ENCODE assay signal across 1 cellular context in genomic region chr3:49411550-49411967, GRCh38.
TF ChIP-seq lines count a peak whose summit lies in the region.

No MANE protein-coding gene starts in this region.

TF ChIP-seq in HepG2, 621 proteins besides CTCF, POLR2A, EP300 and RAD21 (continued from another document and continues in another):
- TF ChIP-seq, protein P1, sequence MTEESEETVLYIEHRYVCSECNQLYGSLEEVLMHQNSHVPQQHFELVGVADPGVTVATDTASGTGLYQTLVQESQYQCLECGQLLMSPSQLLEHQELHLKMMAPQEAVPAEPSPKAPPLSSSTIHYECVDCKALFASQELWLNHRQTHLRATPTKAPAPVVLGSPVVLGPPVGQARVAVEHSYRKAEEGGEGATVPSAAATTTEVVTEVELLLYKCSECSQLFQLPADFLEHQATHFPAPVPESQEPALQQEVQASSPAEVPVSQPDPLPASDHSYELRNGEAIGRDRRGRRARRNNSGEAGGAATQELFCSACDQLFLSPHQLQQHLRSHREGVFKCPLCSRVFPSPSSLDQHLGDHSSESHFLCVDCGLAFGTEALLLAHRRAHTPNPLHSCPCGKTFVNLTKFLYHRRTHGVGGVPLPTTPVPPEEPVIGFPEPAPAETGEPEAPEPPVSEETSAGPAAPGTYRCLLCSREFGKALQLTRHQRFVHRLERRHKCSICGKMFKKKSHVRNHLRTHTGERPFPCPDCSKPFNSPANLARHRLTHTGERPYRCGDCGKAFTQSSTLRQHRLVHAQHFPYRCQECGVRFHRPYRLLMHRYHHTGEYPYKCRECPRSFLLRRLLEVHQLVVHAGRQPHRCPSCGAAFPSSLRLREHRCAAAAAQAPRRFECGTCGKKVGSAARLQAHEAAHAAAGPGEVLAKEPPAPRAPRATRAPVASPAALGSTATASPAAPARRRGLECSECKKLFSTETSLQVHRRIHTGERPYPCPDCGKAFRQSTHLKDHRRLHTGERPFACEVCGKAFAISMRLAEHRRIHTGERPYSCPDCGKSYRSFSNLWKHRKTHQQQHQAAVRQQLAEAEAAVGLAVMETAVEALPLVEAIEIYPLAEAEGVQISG (CRISPR knock-in tag; IDR thresholded peaks at IDR 0.05): peak; percentile 16; the same call in 1 of the 2 replicates
- TF ChIP-seq NFE2L2 (IDR thresholded peaks at IDR 0.05; ENCODE audit: low read length): no peak
- TF ChIP-seq ZSCAN20 (CRISPR knock-in tag; IDR thresholded peaks at IDR 0.05; ENCODE audit: borderline replicate concordance): peak; percentile 30; the same call in 1 of the 2 replicates
- peak; percentile 74 for TF ChIP-seq ASH2L (IDR thresholded peaks at IDR 0.05; ENCODE audit: insufficient read length, low read depth, low read length)
- no peak for TF ChIP-seq ZNF660 (CRISPR knock-in tag; IDR thresholded peaks at IDR 0.05; ENCODE audit: borderline replicate concordance, low read depth)
- no peak for TF ChIP-seq ZNF143 (CRISPR knock-in tag; IDR thresholded peaks at IDR 0.05)
- no peak for TF ChIP-seq AKNA (CRISPR knock-in tag; IDR thresholded peaks at IDR 0.05; ENCODE audit: borderline replicate concordance)
- TF ChIP-seq HCFC1 (IDR thresholded peaks at IDR 0.05; ENCODE audit: low read depth, low read length): no peak
- 0 out of 2 replicates have a peak, but pooled peaks have one; percentile 45 for TF ChIP-seq ISX (CRISPR knock-in tag; conservative IDR thresholded peaks at IDR 0.05)
- TF ChIP-seq RFX3 (CRISPR knock-in tag; IDR thresholded peaks at IDR 0.05): no peak
- TF ChIP-seq PRPF4 (IDR thresholded peaks at IDR 0.05; ENCODE audit: low read depth, low read length, poor library complexity, severe bottlenecking): no peak
- TF ChIP-seq ZNF772 (CRISPR knock-in tag; IDR thresholded peaks at IDR 0.05): no peak
- TF ChIP-seq ZBTB20 (CRISPR knock-in tag; IDR thresholded peaks at IDR 0.05; ENCODE audit: borderline replicate concordance, low read depth): no peak
- TF ChIP-seq SKI (IDR thresholded peaks at IDR 0.05; ENCODE audit: partially characterized antibody): no peak
- TF ChIP-seq, protein P2, sequence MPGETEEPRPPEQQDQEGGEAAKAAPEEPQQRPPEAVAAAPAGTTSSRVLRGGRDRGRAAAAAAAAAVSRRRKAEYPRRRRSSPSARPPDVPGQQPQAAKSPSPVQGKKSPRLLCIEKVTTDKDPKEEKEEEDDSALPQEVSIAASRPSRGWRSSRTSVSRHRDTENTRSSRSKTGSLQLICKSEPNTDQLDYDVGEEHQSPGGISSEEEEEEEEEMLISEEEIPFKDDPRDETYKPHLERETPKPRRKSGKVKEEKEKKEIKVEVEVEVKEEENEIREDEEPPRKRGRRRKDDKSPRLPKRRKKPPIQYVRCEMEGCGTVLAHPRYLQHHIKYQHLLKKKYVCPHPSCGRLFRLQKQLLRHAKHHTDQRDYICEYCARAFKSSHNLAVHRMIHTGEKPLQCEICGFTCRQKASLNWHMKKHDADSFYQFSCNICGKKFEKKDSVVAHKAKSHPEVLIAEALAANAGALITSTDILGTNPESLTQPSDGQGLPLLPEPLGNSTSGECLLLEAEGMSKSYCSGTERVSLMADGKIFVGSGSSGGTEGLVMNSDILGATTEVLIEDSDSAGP (CRISPR knock-in tag; IDR thresholded peaks at IDR 0.05; ENCODE audit: borderline replicate concordance): no peak
- no peak for TF ChIP-seq ZNF7 (CRISPR knock-in tag; IDR thresholded peaks at IDR 0.05)
- no peak for TF ChIP-seq MBD4 (IDR thresholded peaks at IDR 0.05; ENCODE audit: borderline replicate concordance, low read length)
- TF ChIP-seq, protein P3, sequence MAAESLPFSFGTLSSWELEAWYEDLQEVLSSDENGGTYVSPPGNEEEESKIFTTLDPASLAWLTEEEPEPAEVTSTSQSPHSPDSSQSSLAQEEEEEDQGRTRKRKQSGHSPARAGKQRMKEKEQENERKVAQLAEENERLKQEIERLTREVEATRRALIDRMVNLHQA (CRISPR knock-in tag; IDR thresholded peaks at IDR 0.05): no peak
- TF ChIP-seq ZNF205 (CRISPR knock-in tag; IDR thresholded peaks at IDR 0.05): no peak
- TF ChIP-seq, protein P4, sequence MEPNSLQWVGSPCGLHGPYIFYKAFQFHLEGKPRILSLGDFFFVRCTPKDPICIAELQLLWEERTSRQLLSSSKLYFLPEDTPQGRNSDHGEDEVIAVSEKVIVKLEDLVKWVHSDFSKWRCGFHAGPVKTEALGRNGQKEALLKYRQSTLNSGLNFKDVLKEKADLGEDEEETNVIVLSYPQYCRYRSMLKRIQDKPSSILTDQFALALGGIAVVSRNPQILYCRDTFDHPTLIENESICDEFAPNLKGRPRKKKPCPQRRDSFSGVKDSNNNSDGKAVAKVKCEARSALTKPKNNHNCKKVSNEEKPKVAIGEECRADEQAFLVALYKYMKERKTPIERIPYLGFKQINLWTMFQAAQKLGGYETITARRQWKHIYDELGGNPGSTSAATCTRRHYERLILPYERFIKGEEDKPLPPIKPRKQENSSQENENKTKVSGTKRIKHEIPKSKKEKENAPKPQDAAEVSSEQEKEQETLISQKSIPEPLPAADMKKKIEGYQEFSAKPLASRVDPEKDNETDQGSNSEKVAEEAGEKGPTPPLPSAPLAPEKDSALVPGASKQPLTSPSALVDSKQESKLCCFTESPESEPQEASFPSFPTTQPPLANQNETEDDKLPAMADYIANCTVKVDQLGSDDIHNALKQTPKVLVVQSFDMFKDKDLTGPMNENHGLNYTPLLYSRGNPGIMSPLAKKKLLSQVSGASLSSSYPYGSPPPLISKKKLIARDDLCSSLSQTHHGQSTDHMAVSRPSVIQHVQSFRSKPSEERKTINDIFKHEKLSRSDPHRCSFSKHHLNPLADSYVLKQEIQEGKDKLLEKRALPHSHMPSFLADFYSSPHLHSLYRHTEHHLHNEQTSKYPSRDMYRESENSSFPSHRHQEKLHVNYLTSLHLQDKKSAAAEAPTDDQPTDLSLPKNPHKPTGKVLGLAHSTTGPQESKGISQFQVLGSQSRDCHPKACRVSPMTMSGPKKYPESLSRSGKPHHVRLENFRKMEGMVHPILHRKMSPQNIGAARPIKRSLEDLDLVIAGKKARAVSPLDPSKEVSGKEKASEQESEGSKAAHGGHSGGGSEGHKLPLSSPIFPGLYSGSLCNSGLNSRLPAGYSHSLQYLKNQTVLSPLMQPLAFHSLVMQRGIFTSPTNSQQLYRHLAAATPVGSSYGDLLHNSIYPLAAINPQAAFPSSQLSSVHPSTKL (CRISPR knock-in tag; IDR thresholded peaks at IDR 0.05): no peak
- TF ChIP-seq ARNT2 (CRISPR knock-in tag; IDR thresholded peaks at IDR 0.05; ENCODE audit: low read depth): 0 out of 2 replicates have a peak, but pooled peaks have one; percentile 36
- no peak for TF ChIP-seq BRD4 (CRISPR knock-in tag; IDR thresholded peaks at IDR 0.05)
- TF ChIP-seq ZNF317 (CRISPR knock-in tag; IDR thresholded peaks at IDR 0.05): no peak
- TF ChIP-seq ZNF75D (CRISPR knock-in tag; IDR thresholded peaks at IDR 0.05; ENCODE audit: borderline replicate concordance): no peak
- no peak for TF ChIP-seq ZFP1 (CRISPR knock-in tag; IDR thresholded peaks at IDR 0.05)
- TF ChIP-seq, protein P5, sequence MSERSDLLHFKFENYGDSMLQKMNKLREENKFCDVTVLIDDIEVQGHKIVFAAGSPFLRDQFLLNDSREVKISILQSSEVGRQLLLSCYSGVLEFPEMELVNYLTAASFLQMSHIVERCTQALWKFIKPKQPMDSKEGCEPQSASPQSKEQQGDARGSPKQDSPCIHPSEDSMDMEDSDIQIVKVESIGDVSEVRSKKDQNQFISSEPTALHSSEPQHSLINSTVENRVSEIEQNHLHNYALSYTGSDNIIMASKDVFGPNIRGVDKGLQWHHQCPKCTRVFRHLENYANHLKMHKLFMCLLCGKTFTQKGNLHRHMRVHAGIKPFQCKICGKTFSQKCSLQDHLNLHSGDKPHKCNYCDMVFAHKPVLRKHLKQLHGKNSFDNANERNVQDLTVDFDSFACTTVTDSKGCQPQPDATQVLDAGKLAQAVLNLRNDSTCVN (CRISPR knock-in tag; IDR thresholded peaks at IDR 0.05; ENCODE audit: borderline replicate concordance): no peak
- no peak for TF ChIP-seq ZKSCAN1 (IDR thresholded peaks at IDR 0.05; ENCODE audit: low read length)
- TF ChIP-seq ZNF207 (IDR thresholded peaks at IDR 0.05; ENCODE audit: borderline replicate concordance): no peak
- TF ChIP-seq NPAS2 (CRISPR knock-in tag; IDR thresholded peaks at IDR 0.05; ENCODE audit: borderline replicate concordance): no peak
- no peak for TF ChIP-seq ZNF800 (CRISPR knock-in tag; IDR thresholded peaks at IDR 0.05)
- no peak for TF ChIP-seq FOXK2 (IDR thresholded peaks at IDR 0.05)
- no peak; the same call in 1 of the 2 replicates for TF ChIP-seq KDM3A (CRISPR knock-in tag; IDR thresholded peaks at IDR 0.05; ENCODE audit: low read depth)
- no peak; the same call in 1 of the 2 replicates for TF ChIP-seq ZNF564 (CRISPR knock-in tag; IDR thresholded peaks at IDR 0.05)
- TF ChIP-seq ZNF550 (CRISPR knock-in tag; IDR thresholded peaks at IDR 0.05; ENCODE audit: borderline replicate concordance): no peak
- TF ChIP-seq, protein P6, sequence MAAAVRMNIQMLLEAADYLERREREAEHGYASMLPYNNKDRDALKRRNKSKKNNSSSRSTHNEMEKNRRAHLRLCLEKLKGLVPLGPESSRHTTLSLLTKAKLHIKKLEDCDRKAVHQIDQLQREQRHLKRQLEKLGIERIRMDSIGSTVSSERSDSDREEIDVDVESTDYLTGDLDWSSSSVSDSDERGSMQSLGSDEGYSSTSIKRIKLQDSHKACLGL (CRISPR knock-in tag; IDR thresholded peaks at IDR 0.05): no peak
- TF ChIP-seq ZNF782 (CRISPR knock-in tag; IDR thresholded peaks at IDR 0.05; ENCODE audit: borderline replicate concordance): no peak
- TF ChIP-seq ZNF546 (CRISPR knock-in tag; conservative IDR thresholded peaks at IDR 0.05): no peak
- no peak for TF ChIP-seq ATRX (CRISPR knock-in tag; IDR thresholded peaks at IDR 0.05; ENCODE audit: borderline replicate concordance)
- no peak for TF ChIP-seq STAG1 (CRISPR knock-in tag; IDR thresholded peaks at IDR 0.05)
- TF ChIP-seq ZSCAN25 (CRISPR knock-in tag; IDR thresholded peaks at IDR 0.05): no peak
- no peak for TF ChIP-seq REPIN1 (CRISPR knock-in tag; IDR thresholded peaks at IDR 0.05; ENCODE audit: borderline replicate concordance, low read depth)
- TF ChIP-seq FOXA1 (IDR thresholded peaks at IDR 0.05): no peak
- no peak for TF ChIP-seq FOXA1 (CRISPR knock-in tag; IDR thresholded peaks at IDR 0.05)
- no peak for TF ChIP-seq HNF1B (CRISPR knock-in tag; IDR thresholded peaks at IDR 0.05)
- TF ChIP-seq MTERF4 (CRISPR knock-in tag; IDR thresholded peaks at IDR 0.05): no peak
- TF ChIP-seq MTF2 (CRISPR knock-in tag; IDR thresholded peaks at IDR 0.05; ENCODE audit: borderline replicate concordance): no peak
